ENCODE assay signal across 1 cellular context in the genomic region with DNA sequence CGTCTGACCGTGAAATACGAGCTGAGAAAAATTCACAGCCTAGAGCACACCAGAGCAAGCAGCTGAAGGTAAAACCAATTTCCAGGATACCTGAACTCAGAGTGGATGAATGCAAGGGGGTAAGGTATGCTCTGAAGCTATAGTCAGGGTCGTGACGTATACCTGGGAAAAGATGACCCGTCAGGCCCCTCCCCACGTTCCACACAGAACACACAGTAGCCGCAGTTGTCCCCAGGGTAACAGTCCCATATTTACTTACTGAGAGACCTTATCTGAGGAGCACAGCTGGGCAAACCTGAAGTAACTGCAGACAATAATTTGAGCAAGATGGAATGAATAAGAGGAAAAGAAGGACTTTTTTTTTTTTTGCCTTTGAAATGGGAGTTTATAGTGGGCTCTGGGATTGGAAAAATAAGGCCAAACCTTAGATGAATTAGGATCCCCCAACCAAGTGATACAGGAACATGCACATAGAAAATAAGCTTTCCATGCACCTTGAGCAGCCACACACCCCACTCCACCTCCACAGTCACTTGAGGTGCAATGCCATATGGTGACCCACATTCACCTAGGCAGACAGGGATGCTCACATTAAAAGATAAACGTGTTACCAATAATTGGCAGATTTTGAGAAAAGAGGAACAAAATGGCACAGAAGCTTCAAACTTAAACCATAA.
TF ChIP-seq lines count a peak whose summit lies in the region.

No MANE protein-coding gene starts in this region.

TF ChIP-seq in K562, 482 proteins besides CTCF, POLR2A, EP300 and RAD21 (continued from another document and continues in another):
- peak; percentile 93 for TF ChIP-seq TEAD4 (IDR thresholded peaks at IDR 0.05; ENCODE audit: low read length)
- no peak for TF ChIP-seq TEAD4 (CRISPR knock-in tag; IDR thresholded peaks at IDR 0.05; ENCODE audit: borderline replicate concordance)
- peak; percentile 66; the same call in 1 of the 2 replicates for TF ChIP-seq PYGO2 (tag; IDR thresholded peaks at IDR 0.05)
- TF ChIP-seq, protein P1, sequence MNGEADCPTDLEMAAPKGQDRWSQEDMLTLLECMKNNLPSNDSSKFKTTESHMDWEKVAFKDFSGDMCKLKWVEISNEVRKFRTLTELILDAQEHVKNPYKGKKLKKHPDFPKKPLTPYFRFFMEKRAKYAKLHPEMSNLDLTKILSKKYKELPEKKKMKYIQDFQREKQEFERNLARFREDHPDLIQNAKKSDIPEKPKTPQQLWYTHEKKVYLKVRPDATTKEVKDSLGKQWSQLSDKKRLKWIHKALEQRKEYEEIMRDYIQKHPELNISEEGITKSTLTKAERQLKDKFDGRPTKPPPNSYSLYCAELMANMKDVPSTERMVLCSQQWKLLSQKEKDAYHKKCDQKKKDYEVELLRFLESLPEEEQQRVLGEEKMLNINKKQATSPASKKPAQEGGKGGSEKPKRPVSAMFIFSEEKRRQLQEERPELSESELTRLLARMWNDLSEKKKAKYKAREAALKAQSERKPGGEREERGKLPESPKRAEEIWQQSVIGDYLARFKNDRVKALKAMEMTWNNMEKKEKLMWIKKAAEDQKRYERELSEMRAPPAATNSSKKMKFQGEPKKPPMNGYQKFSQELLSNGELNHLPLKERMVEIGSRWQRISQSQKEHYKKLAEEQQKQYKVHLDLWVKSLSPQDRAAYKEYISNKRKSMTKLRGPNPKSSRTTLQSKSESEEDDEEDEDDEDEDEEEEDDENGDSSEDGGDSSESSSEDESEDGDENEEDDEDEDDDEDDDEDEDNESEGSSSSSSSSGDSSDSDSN (IDR thresholded peaks at IDR 0.05; ENCODE audit: borderline replicate concordance in 1 of 2, low read depth in 2 of 2, low read length in 2 of 2): no peak
- no peak for TF ChIP-seq NFXL1 (CRISPR knock-in tag; IDR thresholded peaks at IDR 0.05)
- TF ChIP-seq, protein P2, sequence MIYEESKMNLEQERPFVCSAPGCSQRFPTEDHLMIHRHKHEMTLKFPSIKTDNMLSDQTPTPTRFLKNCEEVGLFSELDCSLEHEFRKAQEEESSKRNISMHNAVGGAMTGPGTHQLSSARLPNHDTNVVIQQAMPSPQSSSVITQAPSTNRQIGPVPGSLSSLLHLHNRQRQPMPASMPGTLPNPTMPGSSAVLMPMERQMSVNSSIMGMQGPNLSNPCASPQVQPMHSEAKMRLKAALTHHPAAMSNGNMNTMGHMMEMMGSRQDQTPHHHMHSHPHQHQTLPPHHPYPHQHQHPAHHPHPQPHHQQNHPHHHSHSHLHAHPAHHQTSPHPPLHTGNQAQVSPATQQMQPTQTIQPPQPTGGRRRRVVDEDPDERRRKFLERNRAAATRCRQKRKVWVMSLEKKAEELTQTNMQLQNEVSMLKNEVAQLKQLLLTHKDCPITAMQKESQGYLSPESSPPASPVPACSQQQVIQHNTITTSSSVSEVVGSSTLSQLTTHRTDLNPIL (CRISPR knock-in tag; IDR thresholded peaks at IDR 0.05): no peak
- TF ChIP-seq, protein P3, sequence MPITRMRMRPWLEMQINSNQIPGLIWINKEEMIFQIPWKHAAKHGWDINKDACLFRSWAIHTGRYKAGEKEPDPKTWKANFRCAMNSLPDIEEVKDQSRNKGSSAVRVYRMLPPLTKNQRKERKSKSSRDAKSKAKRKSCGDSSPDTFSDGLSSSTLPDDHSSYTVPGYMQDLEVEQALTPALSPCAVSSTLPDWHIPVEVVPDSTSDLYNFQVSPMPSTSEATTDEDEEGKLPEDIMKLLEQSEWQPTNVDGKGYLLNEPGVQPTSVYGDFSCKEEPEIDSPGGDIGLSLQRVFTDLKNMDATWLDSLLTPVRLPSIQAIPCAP (CRISPR knock-in tag; IDR thresholded peaks at IDR 0.05; ENCODE audit: borderline replicate concordance): no peak
- no peak for TF ChIP-seq ZC3H11A (IDR thresholded peaks at IDR 0.05; ENCODE audit: low read depth, low read length)
- peak in 1 of 2 experiments; percentile 86; a peak in 2 of 4 replicates for TF ChIP-seq TBL1XR1 (IDR thresholded peaks at IDR 0.05; ENCODE audit: low read length in 2 of 2)
- TF ChIP-seq ZKSCAN3 (CRISPR knock-in tag; IDR thresholded peaks at IDR 0.05): no peak
- no peak for TF ChIP-seq ZFX (CRISPR knock-in tag; IDR thresholded peaks at IDR 0.05)
- TF ChIP-seq, protein P4, sequence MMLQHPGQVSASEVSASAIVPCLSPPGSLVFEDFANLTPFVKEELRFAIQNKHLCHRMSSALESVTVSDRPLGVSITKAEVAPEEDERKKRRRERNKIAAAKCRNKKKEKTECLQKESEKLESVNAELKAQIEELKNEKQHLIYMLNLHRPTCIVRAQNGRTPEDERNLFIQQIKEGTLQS (IDR thresholded peaks at IDR 0.05): peak; percentile 64
- TF ChIP-seq, protein P4 (CRISPR knock-in tag; conservative IDR thresholded peaks at IDR 0.05): no peak
- peak; percentile 99 for TF ChIP-seq FOXJ2 (tag; IDR thresholded peaks at IDR 0.05)
- no peak for TF ChIP-seq HDAC2 (IDR thresholded peaks at IDR 0.05)
- no peak for TF ChIP-seq RBM25 (IDR thresholded peaks at IDR 0.05; ENCODE audit: low read depth, low read length, severe bottlenecking)
- TF ChIP-seq, protein P5, sequence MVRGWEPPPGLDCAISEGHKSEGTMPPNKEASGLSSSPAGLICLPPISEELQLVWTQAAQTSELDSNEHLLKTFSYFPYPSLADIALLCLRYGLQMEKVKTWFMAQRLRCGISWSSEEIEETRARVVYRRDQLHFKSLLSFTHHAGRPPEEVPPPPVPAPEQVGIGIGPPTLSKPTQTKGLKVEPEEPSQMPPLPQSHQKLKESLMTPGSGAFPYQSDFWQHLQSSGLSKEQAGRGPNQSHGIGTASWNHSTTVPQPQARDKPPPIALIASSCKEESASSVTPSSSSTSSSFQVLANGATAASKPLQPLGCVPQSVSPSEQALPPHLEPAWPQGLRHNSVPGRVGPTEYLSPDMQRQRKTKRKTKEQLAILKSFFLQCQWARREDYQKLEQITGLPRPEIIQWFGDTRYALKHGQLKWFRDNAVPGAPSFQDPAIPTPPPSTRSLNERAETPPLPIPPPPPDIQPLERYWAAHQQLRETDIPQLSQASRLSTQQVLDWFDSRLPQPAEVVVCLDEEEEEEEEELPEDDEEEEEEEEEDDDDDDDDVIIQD (CRISPR knock-in tag; IDR thresholded peaks at IDR 0.05): no peak
- TF ChIP-seq NCOA1 (IDR thresholded peaks at IDR 0.05; ENCODE audit: low read depth): peak; percentile 65
- peak; percentile 88 for TF ChIP-seq MTA2 (IDR thresholded peaks at IDR 0.05; ENCODE audit: low read depth)
- TF ChIP-seq TBP (optimal IDR thresholded peaks at IDR 0.05; ENCODE audit: low read depth, low read length): peak; percentile 8
- no peak for TF ChIP-seq E2F3 (CRISPR knock-in tag; IDR thresholded peaks at IDR 0.05)
- TF ChIP-seq ZNF780A (CRISPR knock-in tag; IDR thresholded peaks at IDR 0.05): no peak
- no peak for TF ChIP-seq ADNP (tag; IDR thresholded peaks at IDR 0.05)
- no peak for TF ChIP-seq NRF1 (conservative IDR thresholded peaks at IDR 0.05 in 1 of 2, IDR thresholded peaks at IDR 0.05 in 1 of 2)
- TF ChIP-seq BRD4 (IDR thresholded peaks at IDR 0.05): no peak
- TF ChIP-seq, protein P6, sequence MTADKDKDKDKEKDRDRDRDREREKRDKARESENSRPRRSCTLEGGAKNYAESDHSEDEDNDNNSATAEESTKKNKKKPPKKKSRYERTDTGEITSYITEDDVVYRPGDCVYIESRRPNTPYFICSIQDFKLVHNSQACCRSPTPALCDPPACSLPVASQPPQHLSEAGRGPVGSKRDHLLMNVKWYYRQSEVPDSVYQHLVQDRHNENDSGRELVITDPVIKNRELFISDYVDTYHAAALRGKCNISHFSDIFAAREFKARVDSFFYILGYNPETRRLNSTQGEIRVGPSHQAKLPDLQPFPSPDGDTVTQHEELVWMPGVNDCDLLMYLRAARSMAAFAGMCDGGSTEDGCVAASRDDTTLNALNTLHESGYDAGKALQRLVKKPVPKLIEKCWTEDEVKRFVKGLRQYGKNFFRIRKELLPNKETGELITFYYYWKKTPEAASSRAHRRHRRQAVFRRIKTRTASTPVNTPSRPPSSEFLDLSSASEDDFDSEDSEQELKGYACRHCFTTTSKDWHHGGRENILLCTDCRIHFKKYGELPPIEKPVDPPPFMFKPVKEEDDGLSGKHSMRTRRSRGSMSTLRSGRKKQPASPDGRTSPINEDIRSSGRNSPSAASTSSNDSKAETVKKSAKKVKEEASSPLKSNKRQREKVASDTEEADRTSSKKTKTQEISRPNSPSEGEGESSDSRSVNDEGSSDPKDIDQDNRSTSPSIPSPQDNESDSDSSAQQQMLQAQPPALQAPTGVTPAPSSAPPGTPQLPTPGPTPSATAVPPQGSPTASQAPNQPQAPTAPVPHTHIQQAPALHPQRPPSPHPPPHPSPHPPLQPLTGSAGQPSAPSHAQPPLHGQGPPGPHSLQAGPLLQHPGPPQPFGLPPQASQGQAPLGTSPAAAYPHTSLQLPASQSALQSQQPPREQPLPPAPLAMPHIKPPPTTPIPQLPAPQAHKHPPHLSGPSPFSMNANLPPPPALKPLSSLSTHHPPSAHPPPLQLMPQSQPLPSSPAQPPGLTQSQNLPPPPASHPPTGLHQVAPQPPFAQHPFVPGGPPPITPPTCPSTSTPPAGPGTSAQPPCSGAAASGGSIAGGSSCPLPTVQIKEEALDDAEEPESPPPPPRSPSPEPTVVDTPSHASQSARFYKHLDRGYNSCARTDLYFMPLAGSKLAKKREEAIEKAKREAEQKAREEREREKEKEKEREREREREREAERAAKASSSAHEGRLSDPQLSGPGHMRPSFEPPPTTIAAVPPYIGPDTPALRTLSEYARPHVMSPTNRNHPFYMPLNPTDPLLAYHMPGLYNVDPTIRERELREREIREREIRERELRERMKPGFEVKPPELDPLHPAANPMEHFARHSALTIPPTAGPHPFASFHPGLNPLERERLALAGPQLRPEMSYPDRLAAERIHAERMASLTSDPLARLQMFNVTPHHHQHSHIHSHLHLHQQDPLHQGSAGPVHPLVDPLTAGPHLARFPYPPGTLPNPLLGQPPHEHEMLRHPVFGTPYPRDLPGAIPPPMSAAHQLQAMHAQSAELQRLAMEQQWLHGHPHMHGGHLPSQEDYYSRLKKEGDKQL (CRISPR knock-in tag; IDR thresholded peaks at IDR 0.05; ENCODE audit: borderline replicate concordance): no peak
- TF ChIP-seq JUN (IDR thresholded peaks at IDR 0.05; ENCODE audit: borderline replicate concordance, low read depth, low read length): no peak; the same call in 1 of the 2 replicates
- no peak for TF ChIP-seq JUN (CRISPR knock-in tag; IDR thresholded peaks at IDR 0.05; ENCODE audit: borderline replicate concordance)
- TF ChIP-seq ZNF507 (tag; conservative IDR thresholded peaks at IDR 0.05): no peak
- no peak for TF ChIP-seq ZNF311 (CRISPR knock-in tag; IDR thresholded peaks at IDR 0.05)
- TF ChIP-seq ZNF224 (CRISPR knock-in tag; IDR thresholded peaks at IDR 0.05): no peak
- TF ChIP-seq RAD51 (IDR thresholded peaks at IDR 0.05; ENCODE audit: borderline replicate concordance, low read depth): no peak
- TF ChIP-seq SP2 (IDR thresholded peaks at IDR 0.05; ENCODE audit: extremely low read depth, low read depth, low read length, poor library complexity, severe bottlenecking): no peak
- TF ChIP-seq, protein P7, sequence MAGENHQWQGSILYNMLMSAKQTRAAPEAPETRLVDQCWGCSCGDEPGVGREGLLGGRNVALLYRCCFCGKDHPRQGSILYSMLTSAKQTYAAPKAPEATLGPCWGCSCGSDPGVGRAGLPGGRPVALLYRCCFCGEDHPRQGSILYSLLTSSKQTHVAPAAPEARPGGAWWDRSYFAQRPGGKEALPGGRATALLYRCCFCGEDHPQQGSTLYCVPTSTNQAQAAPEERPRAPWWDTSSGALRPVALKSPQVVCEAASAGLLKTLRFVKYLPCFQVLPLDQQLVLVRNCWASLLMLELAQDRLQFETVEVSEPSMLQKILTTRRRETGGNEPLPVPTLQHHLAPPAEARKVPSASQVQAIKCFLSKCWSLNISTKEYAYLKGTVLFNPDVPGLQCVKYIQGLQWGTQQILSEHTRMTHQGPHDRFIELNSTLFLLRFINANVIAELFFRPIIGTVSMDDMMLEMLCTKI (IDR thresholded peaks at IDR 0.05; ENCODE audit: partially characterized antibody): no peak
- no peak for TF ChIP-seq CBX2 (IDR thresholded peaks at IDR 0.05; ENCODE audit: insufficient read depth, low read length, poor library complexity, severe bottlenecking)
- TF ChIP-seq ZNF589 (CRISPR knock-in tag; IDR thresholded peaks at IDR 0.05; ENCODE audit: low read depth): 0 out of 2 replicates have a peak, but pooled peaks have one; percentile 46
- 0 out of 2 replicates have a peak, but pooled peaks have one; percentile 38 for TF ChIP-seq MBD2 (IDR thresholded peaks at IDR 0.05; ENCODE audit: borderline replicate concordance, low read depth)
- TF ChIP-seq U2AF1 (optimal IDR thresholded peaks at IDR 0.05; ENCODE audit: low read depth, low read length): no peak
- TF ChIP-seq NFIX (CRISPR knock-in tag; IDR thresholded peaks at IDR 0.05; ENCODE audit: low read depth): no peak
- no peak for TF ChIP-seq CAMTA2 (CRISPR knock-in tag; conservative IDR thresholded peaks at IDR 0.05)
- TF ChIP-seq ZBED1 (IDR thresholded peaks at IDR 0.05): no peak
- TF ChIP-seq, protein P8, sequence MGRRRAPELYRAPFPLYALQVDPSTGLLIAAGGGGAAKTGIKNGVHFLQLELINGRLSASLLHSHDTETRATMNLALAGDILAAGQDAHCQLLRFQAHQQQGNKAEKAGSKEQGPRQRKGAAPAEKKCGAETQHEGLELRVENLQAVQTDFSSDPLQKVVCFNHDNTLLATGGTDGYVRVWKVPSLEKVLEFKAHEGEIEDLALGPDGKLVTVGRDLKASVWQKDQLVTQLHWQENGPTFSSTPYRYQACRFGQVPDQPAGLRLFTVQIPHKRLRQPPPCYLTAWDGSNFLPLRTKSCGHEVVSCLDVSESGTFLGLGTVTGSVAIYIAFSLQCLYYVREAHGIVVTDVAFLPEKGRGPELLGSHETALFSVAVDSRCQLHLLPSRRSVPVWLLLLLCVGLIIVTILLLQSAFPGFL (CRISPR knock-in tag; IDR thresholded peaks at IDR 0.05): no peak
- TF ChIP-seq TRIM24 (IDR thresholded peaks at IDR 0.05): peak; percentile 56 to 81; a peak in 2 of 4 replicates
- TF ChIP-seq C11orf30 (IDR thresholded peaks at IDR 0.05; ENCODE audit: low read depth): no peak
- TF ChIP-seq PHF20 (IDR thresholded peaks at IDR 0.05; ENCODE audit: partially characterized antibody): no peak
- TF ChIP-seq, protein P9, sequence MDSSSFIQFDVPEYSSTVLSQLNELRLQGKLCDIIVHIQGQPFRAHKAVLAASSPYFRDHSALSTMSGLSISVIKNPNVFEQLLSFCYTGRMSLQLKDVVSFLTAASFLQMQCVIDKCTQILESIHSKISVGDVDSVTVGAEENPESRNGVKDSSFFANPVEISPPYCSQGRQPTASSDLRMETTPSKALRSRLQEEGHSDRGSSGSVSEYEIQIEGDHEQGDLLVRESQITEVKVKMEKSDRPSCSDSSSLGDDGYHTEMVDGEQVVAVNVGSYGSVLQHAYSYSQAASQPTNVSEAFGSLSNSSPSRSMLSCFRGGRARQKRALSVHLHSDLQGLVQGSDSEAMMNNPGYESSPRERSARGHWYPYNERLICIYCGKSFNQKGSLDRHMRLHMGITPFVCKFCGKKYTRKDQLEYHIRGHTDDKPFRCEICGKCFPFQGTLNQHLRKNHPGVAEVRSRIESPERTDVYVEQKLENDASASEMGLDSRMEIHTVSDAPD (CRISPR knock-in tag; IDR thresholded peaks at IDR 0.05): no peak
- 0 out of 2 replicates have a peak, but pooled peaks have one; percentile 51 for TF ChIP-seq DMBX1 (CRISPR knock-in tag; IDR thresholded peaks at IDR 0.05; ENCODE audit: borderline replicate concordance)
- TF ChIP-seq ZNF140 (CRISPR knock-in tag; IDR thresholded peaks at IDR 0.05): no peak
- no peak for TF ChIP-seq BCOR (IDR thresholded peaks at IDR 0.05)
